In the genomic region with DNA sequence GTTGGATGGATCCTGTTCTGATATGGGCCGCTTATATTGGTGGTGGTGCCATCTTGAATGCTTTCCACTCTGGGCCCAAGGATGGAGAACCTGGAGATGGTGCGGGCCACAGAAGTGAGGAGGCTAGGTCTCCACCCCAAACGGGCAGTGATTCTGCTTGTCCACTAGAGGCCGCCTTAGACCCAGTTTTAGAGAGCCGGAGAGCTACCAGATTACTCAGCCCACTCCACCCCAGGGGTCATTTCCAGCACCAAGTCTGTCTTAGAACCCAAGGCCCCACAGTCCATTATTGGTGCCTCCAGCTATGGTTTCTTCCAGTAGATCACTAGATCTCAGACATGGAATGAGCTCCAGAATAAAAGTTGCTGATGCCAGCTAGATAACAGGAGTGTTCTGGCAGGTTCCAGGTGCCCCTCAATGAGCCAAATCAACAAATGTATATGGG, we compare ENCODE assay signal across 8 cellular contexts. TPM values are rescaled to one million over a fixed set of nuclear protein-coding genes. Genes with fewer than 3 reads are reported as not detected.
DNase-seq lines count a peak whose midpoint lies in the region; ATAC-seq, FAIRE-seq and TF ChIP-seq lines count a peak whose summit lies in the region.

No MANE protein-coding gene starts in this region.

- CTCF ChIA-PET in activated naive CD4-positive, alpha-beta T cell treated with anti-CD3 and anti-CD28 coated beads for 36 hours (lab: Charles Lee) = interaction anchor here (0.5 to 12.0 kb wide), 41 partner anchors 8 to 1350 kb away, joined by 3 to 396 read pairs (median 5); partner anchors contain the start of genes COMTD1 and PLAU

- WGBS in pancreas, 2 donors = 1 to 5% methylated on average over 5 of the region's 5 CpGs

- intact Hi-C loops in activated naive CD4-positive, alpha-beta T cell treated with anti-CD3 and anti-CD28 coated beads for 36 hours (cut with micrococcal nuclease) = loop anchor here (1.0 to 5.0 kb wide), 8 partner anchors 47 to 346 kb away; no protein-coding TSS in a partner anchor
- intact Hi-C loops in pancreas (cut with DNase I) = loop anchor here in 1 of 3 donors (10.0 kb wide), 2 partner anchors 59 to 189 kb away; no protein-coding TSS in a partner anchor

- ATAC-seq in GM18861 (IDR thresholded peaks at IDR 0.05; ENCODE audit: unreplicated experiment) (peak; percentile 59), RWPE2 (ENCODE audit: low read depth) (peak; percentile 51), pancreas (peak; percentile 76 to 88 (median 86))

- H3K4me3 Mint-ChIP-seq in activated naive CD4-positive, alpha-beta T cell treated with anti-CD3 and anti-CD28 coated beads for 36 hours = no peak overlapping the region
- H3K4me3 Mint-ChIP-seq in type B pancreatic cell = no peak overlapping the region

- H3K9me3 Mint-ChIP-seq in activated naive CD4-positive, alpha-beta T cell treated with anti-CD3 and anti-CD28 coated beads for 36 hours = no peaks in the 10 kb centered on the region
- no peaks in the 10 kb centered on the region for H3K9me3 Mint-ChIP-seq in type B pancreatic cell

- H3K4me3 ChIP-seq in RWPE2 (ENCODE audit: severe bottlenecking) = no peak overlapping the region
- H3K4me3 ChIP-seq in pancreas = no peak overlapping the region

- H3K4me1 ChIP-seq in RWPE2 (ENCODE audit: insufficient read depth, poor library complexity, severe bottlenecking) = peaks cover 35% of the 10 kb centered on the region
- peaks cover 20 to 31% (median 29%) of the 10 kb centered on the region in 3 donors for H3K4me1 ChIP-seq in pancreas

- H3K27me3 Mint-ChIP-seq in activated naive CD4-positive, alpha-beta T cell treated with anti-CD3 and anti-CD28 coated beads for 36 hours (ENCODE audit: low read depth) = no peaks in the 10 kb centered on the region
- H3K27me3 Mint-ChIP-seq in type B pancreatic cell = peaks cover 2% of the 10 kb centered on the region

- no peaks in the 10 kb centered on the region for H3K36me3 ChIP-seq in RWPE2 (ENCODE audit: low read depth)
- no peaks in the 10 kb centered on the region for H3K36me3 ChIP-seq in pancreas

- no peaks in the 10 kb centered on the region for H3K4me1 Mint-ChIP-seq in activated naive CD4-positive, alpha-beta T cell treated with anti-CD3 and anti-CD28 coated beads for 36 hours (ENCODE audit: low read depth)
- H3K4me1 Mint-ChIP-seq in type B pancreatic cell (ENCODE audit: unreplicated experiment) = peaks cover 24% of the 10 kb centered on the region

- H3K9me3 ChIP-seq in RWPE2 (ENCODE audit: severe bottlenecking) = no peaks in the 10 kb centered on the region
- H3K9me3 ChIP-seq in pancreas = no peaks in the 10 kb centered on the region

- no peak for FAIRE-seq in pancreas (lab: Jason Lieb, UNC)

- peak; percentile 88 for TF ChIP-seq CTCF in RWPE2 (IDR thresholded peaks at IDR 0.05; ENCODE audit: poor library complexity, severe bottlenecking)
- TF ChIP-seq CTCF in pancreas (IDR thresholded peaks at IDR 0.05) = peak; percentile 46 to 88 (median 73)
- peak; percentile 91 for TF ChIP-seq CTCF in type B pancreatic cell (conservative IDR thresholded peaks at IDR 0.05)

- peak overlapping the region; percentile 99 for H3K27ac ChIP-seq in RWPE2 (ENCODE audit: poor library complexity, severe bottlenecking)
- H3K27ac ChIP-seq in pancreas = peak overlapping the region in 2 of 4 donors; percentile 65

- H3K27ac Mint-ChIP-seq in activated naive CD4-positive, alpha-beta T cell treated with anti-CD3 and anti-CD28 coated beads for 36 hours = no peak overlapping the region
- H3K27ac Mint-ChIP-seq in type B pancreatic cell = peak overlapping the region; percentile 87

- H3K36me3 Mint-ChIP-seq in activated naive CD4-positive, alpha-beta T cell treated with anti-CD3 and anti-CD28 coated beads for 36 hours (ENCODE audit: low read depth) = no peaks in the 10 kb centered on the region
- no peaks in the 10 kb centered on the region for H3K36me3 Mint-ChIP-seq in type B pancreatic cell

- H3K27me3 ChIP-seq in RWPE2 (ENCODE audit: insufficient read depth, poor library complexity, severe bottlenecking) (no peaks in the 10 kb centered on the region), pancreas (no peaks in the 10 kb centered on the region)

- DNase-seq in AG20443 (ENCODE audit: low spot score) = peak; percentile 84
- DNase-seq in HUDEP-2 (lab: John Stamatoyannopoulos, UW; ENCODE audit: unreplicated experiment in 76 of 76) = peak in 65 of 76 experiments; percentile 9 to 81 (median 47)
- DNase-seq in RWPE2 (ENCODE audit: low spot score) = no peak
- DNase-seq in activated naive CD4-positive, alpha-beta T cell treated with anti-CD3 and anti-CD28 coated beads for 36 hours = peak; percentile 82
- DNase-seq in germinal center (ENCODE audit: low spot score) = peak; percentile 75
- peak in 5 of 6 donors; percentile 59 to 77 (median 65) for DNase-seq in pancreas
- DNase-seq in type B pancreatic cell (ENCODE audit: extremely low spot score, unreplicated experiment) = no peak

RNA-seq across cellular contexts. Expression of gene CAMK2G, which starts 11.8 kb away (rescaled TPM):
- 10 to 100 TPM; 22.9 to 26.3 TPM for total RNA-seq in activated naive CD4-positive, alpha-beta T cell treated with anti-CD3 and anti-CD28 coated beads for 36 hours
- 10 to 100 TPM in 1 of 6 donors, 1 to 10 TPM in 5; 5.3 to 10.5 (median 7.6) TPM for total RNA-seq in pancreas
- polyA plus RNA-seq in pancreas = 10 to 100 TPM in 1 of 2 donors, 1 to 10 TPM in 1; 9.0 to 18.4 TPM
- total RNA-seq in type B pancreatic cell (ENCODE audit: low replicate concordance) = 24.9 and 27.5 TPM in 2 replicates

RNA-seq across cellular contexts. Expression of gene PLAU, which starts 24.8 kb away (rescaled TPM):
- total RNA-seq in activated naive CD4-positive, alpha-beta T cell treated with anti-CD3 and anti-CD28 coated beads for 36 hours = under 1 TPM; 0.26 to 0.27 TPM
- total RNA-seq in pancreas = 10 to 100 TPM in 2 of 6 donors, 1 to 10 TPM in 4; 1.5 to 16.3 (median 3.6) TPM
- 1 to 10 TPM; 3.0 to 6.4 TPM for polyA plus RNA-seq in pancreas
- total RNA-seq in type B pancreatic cell (ENCODE audit: low replicate concordance) = 3.5 and 5.5 TPM in 2 replicates

Comparison
In these comparisons a context has a peak if more than half of its experiments do, and no peak if none do; other contexts are left out.
1. DNase-seq: peak in AG20443 (single experiment), HUDEP-2 (65 of 76), activated naive CD4-positive, alpha-beta T cell treated with anti-CD3 and anti-CD28 coated beads for 36 hours (single experiment), germinal center (single experiment) and pancreas (5 of 6); none in RWPE2 (single experiment) and type B pancreatic cell (single experiment).
2. Peak in every context shown above with its lines, with median percentiles within 50 percentile points of each other: ATAC-seq and CTCF ChIP-seq.